ENCODE assay signal across 14 cellular contexts in genomic region chr15:38996111-38996541, GRCh38.
DNase-seq lines count a peak whose midpoint lies in the region; ATAC-seq and TF ChIP-seq lines count a peak whose summit lies in the region.
"Had no signal": no experiment of that assay in that cellular context is flagged by ENCODE, and none has a peak within 500 bp of the region (broad histone marks: within the 10 kb centered on the region; RNA-seq: fewer than 3 reads in every experiment).

No MANE protein-coding gene starts in this region.

- H3K4me3 Mint-ChIP-seq in chondrocyte (ENCODE audit: unreplicated experiment) = no peak overlapping the region
- H3K4me3 Mint-ChIP-seq: brain; H9; natural killer cell treated with Interleukin-12 subunit alpha and Interleukin-12 subunit beta and Interleukin-15 and Interleukin-18, amount 100 ng/mL, for 72 hours had no signal

- no peak for TF ChIP-seq POLR2A in prostate gland (IDR thresholded peaks at IDR 0.05)

- ATAC-seq in HG02870 (IDR thresholded peaks at IDR 0.05; ENCODE audit: unreplicated experiment) (no peak), GM21528 (IDR thresholded peaks at IDR 0.05; ENCODE audit: low FRiP score, unreplicated experiment) (no peak)
- ATAC-seq: natural killer cell treated with Interleukin-12 subunit alpha and Interleukin-12 subunit beta and Interleukin-15 and Interleukin-18, amount 100 ng/mL, for 72 hours had no signal

- peaks cover 58% of the 10 kb centered on the region for H3K4me1 Mint-ChIP-seq in chondrocyte (ENCODE audit: low read depth)
- H3K4me1 Mint-ChIP-seq: H9 had no signal

- TF ChIP-seq CTCF in chondrocyte (IDR thresholded peaks at IDR 0.05) = no peak
- no peak for TF ChIP-seq CTCF in prostate gland (IDR thresholded peaks at IDR 0.05)

- intact Hi-C loops in prostate gland (cut with DNase I) = loop anchor here (10.0 kb wide), 2 partner anchors 51 to 579 kb away; no protein-coding TSS in a partner anchor

- 22% methylated on average over 2 of the region's 2 CpGs for WGBS in prostate gland

- H3K9me3 ChIP-seq in prostate gland = no peaks in the 10 kb centered on the region

- H3K4me1 ChIP-seq in prostate gland (replicated peaks) = no peaks in the 10 kb centered on the region

- DNase-seq in A172 (ENCODE audit: low spot score) (peak; percentile 87), HT1080 (ENCODE audit: low read depth) (peak; percentile 25), chondrocyte (ENCODE audit: low spot score) (no peak), left kidney (ENCODE audit: low read depth, low spot score) (peak; percentile 15), prostate gland (ENCODE audit: low spot score) (no peak)
- DNase-seq in central memory CD4-positive, alpha-beta T cell = no peak
- DNase-seq: H9; hippocampal formation; NCI-H1048; stimulated activated CD4-positive, alpha-beta T cell treated with anti-CD3 and anti-CD28 coated beads, Interleukin-4, amount 100 ng/mL, for 24 hours had no signal

- H3K27me3 ChIP-seq in prostate gland (replicated peaks; ENCODE audit: insufficient read depth) = no peaks in the 10 kb centered on the region

- H3K27ac Mint-ChIP-seq in chondrocyte (ENCODE audit: unreplicated experiment) = peak overlapping the region; percentile 78
- H3K27ac Mint-ChIP-seq: H9; natural killer cell treated with Interleukin-12 subunit alpha and Interleukin-12 subunit beta and Interleukin-15 and Interleukin-18, amount 100 ng/mL, for 72 hours had no signal

- H3K27me3 Mint-ChIP-seq in chondrocyte (ENCODE audit: low read depth) = no peaks in the 10 kb centered on the region

- H3K4me3 ChIP-seq in prostate gland = no peak overlapping the region

- no peak overlapping the region for H3K27ac ChIP-seq in prostate gland

- H3K36me3 ChIP-seq in prostate gland = no peaks in the 10 kb centered on the region

- H3K9me3 Mint-ChIP-seq in chondrocyte (ENCODE audit: low read depth) = peaks cover 3% of the 10 kb centered on the region
- H3K9me3 Mint-ChIP-seq: H9; natural killer cell treated with Interleukin-12 subunit alpha and Interleukin-12 subunit beta and Interleukin-15 and Interleukin-18, amount 100 ng/mL, for 72 hours had no signal

- no peaks in the 10 kb centered on the region for H3K36me3 Mint-ChIP-seq in chondrocyte (ENCODE audit: low read depth)
- H3K36me3 Mint-ChIP-seq: brain; natural killer cell treated with Interleukin-12 subunit alpha and Interleukin-12 subunit beta and Interleukin-15 and Interleukin-18, amount 100 ng/mL, for 72 hours had no signal

Comparison
In these comparisons a context has a peak if more than half of its experiments do, and no peak if none do; other contexts are left out.
1. DNase-seq: peak in A172 (single experiment), HT1080 (single experiment) and left kidney (single experiment); none in chondrocyte (single experiment), prostate gland (single experiment) and central memory CD4-positive, alpha-beta T cell (single experiment).